8 cellular contexts compared by ENCODE assay signal in the genomic region with DNA sequence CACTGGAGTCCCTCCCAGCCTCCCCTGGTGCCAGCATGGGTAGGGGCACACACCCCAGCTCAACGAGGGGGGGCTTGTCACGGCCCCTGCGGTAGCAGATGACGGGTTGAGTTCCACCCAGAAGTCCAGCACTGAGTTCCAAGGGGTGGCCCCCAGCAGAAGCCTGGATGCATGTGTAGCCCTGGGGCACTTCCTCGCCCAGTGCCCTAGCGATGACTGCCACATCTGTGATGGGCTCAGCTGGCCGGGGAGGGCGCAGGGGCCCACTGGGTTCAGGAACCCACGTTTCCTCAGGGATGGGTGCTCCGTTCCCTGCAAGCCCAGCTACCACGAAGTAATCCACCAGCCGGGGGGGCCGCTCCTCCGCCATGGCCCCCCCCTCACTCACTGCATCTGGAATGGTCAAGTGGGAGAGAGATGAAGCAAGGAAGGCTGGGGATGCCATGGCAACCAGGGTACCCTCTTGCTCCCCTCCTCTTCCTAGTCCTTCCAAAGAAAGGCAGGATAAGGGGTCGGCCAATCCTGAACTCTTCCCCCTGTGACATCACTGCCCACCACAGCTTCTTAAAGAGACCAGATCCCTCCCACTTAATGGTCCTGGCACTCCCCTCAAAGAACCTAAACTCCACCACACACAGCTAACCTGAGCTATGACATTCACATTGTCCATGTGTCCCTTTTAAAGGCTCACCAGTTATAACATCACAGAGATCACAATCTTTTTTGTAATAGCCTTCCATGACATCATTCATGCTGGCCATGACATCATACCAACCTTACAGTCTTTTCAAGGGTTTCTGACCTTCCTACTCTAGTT. TPM values are rescaled to one million over a fixed set of nuclear protein-coding genes. Genes with fewer than 3 reads are reported as not detected.
DNase-seq lines count a peak whose midpoint lies in the region; ATAC-seq and TF ChIP-seq lines count a peak whose summit lies in the region.

No MANE protein-coding gene starts in this region.

- 84 to 87% methylated on average over 15 of the region's 15 CpGs for WGBS in GM23248 (ENCODE audit: low coverage in 1 of 2, low lambda C conversion rate in 2 of 2, missing lambda C conversion rate in 2 of 2), 2 experiments

- H3F3A ChIP-seq in GM23248 (ENCODE audit: insufficient read depth), result 0 out of 2 replicates have a peak, but pooled peaks cover 6% of the 10 kb centered on the region

- POLR2A ChIA-PET in RWPE1 (lab: Yijun Ruan, JAX; ENCODE audit: low non-redundant PET), result interaction anchor here (0.6 to 0.7 kb wide), 3 partner anchors 16 to 329 kb away, joined by 6 to 7 read pairs (median 6); no protein-coding TSS in a partner anchor

- in situ Hi-C loops in GM23248 (cut with MboI), result no loop called here

- H2AFZ ChIP-seq in GM23248, result no peak overlapping the region

- H3K4me1 ChIP-seq in GM23248 (ENCODE audit: insufficient read depth) (peaks cover 3% of the 10 kb centered on the region; the same call in 1 of the 2 replicates), skeletal muscle tissue (ENCODE audit: control insufficient read depth in 3 of 3, insufficient read depth in 3 of 3, low read length in 3 of 3) (peaks cover 27 to 44% (median 36%) of the 10 kb centered on the region in 3 donors)

- no peak overlapping the region for H3K4me2 ChIP-seq in GM23248 (ENCODE audit: unreplicated experiment)

- H3K27ac ChIP-seq in GM23248, result no peak overlapping the region
- peak overlapping the region; percentile 32 for H3K27ac ChIP-seq in RWPE1
- H3K27ac ChIP-seq in skeletal muscle tissue (ENCODE audit: low read depth, low read length), result peak overlapping the region; percentile 97

- peak; percentile 32 for DNase-seq in GM23248
- no peak for DNase-seq in RWPE1 (ENCODE audit: low spot score)
- DNase-seq in epidermal melanocyte (ENCODE audit: insufficient read length, low spot score), result peak; percentile 12
- DNase-seq in DMS 273 treated with DMSO at 0.1 percent for 48 hours (lab: John Stamatoyannopoulos, UW), result no peak
- DNase-seq in 8988T, result no peak
- no peak for DNase-seq in omental fat pad (ENCODE audit: low spot score)

- H3K9me3 ChIP-seq in GM23248 (ENCODE audit: low read depth) (no peaks in the 10 kb centered on the region), skeletal muscle tissue (ENCODE audit: control insufficient read depth in 3 of 3, low read length in 3 of 3) (no peaks in the 10 kb centered on the region)

- H3K27me3 ChIP-seq in GM23248 (replicated peaks; ENCODE audit: insufficient read depth) (no peaks in the 10 kb centered on the region), skeletal muscle tissue (ENCODE audit: control insufficient read depth in 3 of 3, insufficient read depth in 3 of 3, low read length in 3 of 3) (no peaks in the 10 kb centered on the region)

- no peaks in the 10 kb centered on the region for H4K20me1 ChIP-seq in GM23248 (ENCODE audit: insufficient read depth)

- H3K79me2 ChIP-seq in GM23248 (ENCODE audit: insufficient read depth), result peaks cover 22% of the 10 kb centered on the region

- no peak overlapping the region for H3K9ac ChIP-seq in GM23248
- peak overlapping the region; percentile 93 to 96 (median 95) for H3K9ac ChIP-seq in skeletal muscle tissue (ENCODE audit: low read depth in 1 of 3, low read length in 3 of 3)

- H3K9me2 ChIP-seq in GM23248 (ENCODE audit: insufficient read depth), result no peaks in the 10 kb centered on the region

- CTCF ChIA-PET in RWPE1 (lab: Yijun Ruan, JAX), result interaction anchor here (0.6 kb wide), 2 partner anchors 32 to 167 kb away, joined by 3 read pairs; no protein-coding TSS in a partner anchor

- TF ChIP-seq CTCF in RWPE1 (conservative IDR thresholded peaks at IDR 0.05; ENCODE audit: low read depth) (no peak), omental fat pad (IDR thresholded peaks at IDR 0.05) (no peak)

- ATAC-seq in GM18873 (IDR thresholded peaks at IDR 0.05; ENCODE audit: low FRiP score, unreplicated experiment) (no peak), omental fat pad (ENCODE audit: low FRiP score) (no peak)

- no peaks in the 10 kb centered on the region for H3K36me3 ChIP-seq in GM23248 (ENCODE audit: low read depth)
- H3K36me3 ChIP-seq in skeletal muscle tissue (ENCODE audit: control insufficient read depth in 3 of 3, insufficient read depth in 3 of 3, low read length in 3 of 3), result peaks cover 48 to 56% (median 55%) of the 10 kb centered on the region in 3 donors

- H3K4me3 ChIP-seq in GM23248 (no peak overlapping the region), skeletal muscle tissue (ENCODE audit: low read length in 3 of 3) (peak overlapping the region; percentile 84 to 91 (median 87))

RNA-seq across cellular contexts. Expression of a gene that starts 2.3 kb away (rescaled TPM):
- total RNA-seq in GM23248 (2014; rRNA removed; shearing (Covaris generic)), result 3.9 and 17.5 TPM in 2 replicates
- 4.0 and 6.1 TPM in 2 replicates for polyA plus RNA-seq in GM23248 (2016; fragmentation: Nextera tagmentation; extraction: Ambion mirVana)
- total RNA-seq in skeletal muscle tissue, result 9.9 TPM
- total RNA-seq in omental fat pad, result 10 to 100 TPM; 21.8 to 75.0 (median 50.3) TPM

RNA-seq across cellular contexts. Expression of a gene that starts 14.2 kb away (rescaled TPM):
- total RNA-seq in GM23248 (2014; rRNA removed; shearing (Covaris generic)), result 3.7 and 7.5 TPM in 2 replicates
- polyA plus RNA-seq in GM23248 (2016; fragmentation: Nextera tagmentation; extraction: Ambion mirVana), result 16.7 and 21.0 TPM in 2 replicates
- total RNA-seq in skeletal muscle tissue, result 3.1 TPM
- 10 to 100 TPM; 11.9 to 17.7 (median 16.3) TPM for total RNA-seq in omental fat pad

RNA-seq across cellular contexts. Expression of a gene that starts 19.1 kb away (rescaled TPM):
- total RNA-seq in GM23248 (2014; rRNA removed; shearing (Covaris generic)), result 120 and 141 TPM in 2 replicates
- polyA plus RNA-seq in GM23248 (2016; fragmentation: Nextera tagmentation; extraction: Ambion mirVana), result 91.9 and 93.1 TPM in 2 replicates
- total RNA-seq in skeletal muscle tissue (40.2 TPM), omental fat pad (100 to 1,000 TPM in 3 of 4 donors, 10 to 100 TPM in 1; 80.5 to 125 (median 116) TPM)

RNA-seq across cellular contexts. Expression of a gene that starts 21.4 kb away (rescaled TPM):
- 3.9 and 4.3 TPM in 2 replicates for total RNA-seq in GM23248 (2014; rRNA removed; shearing (Covaris generic))
- 3.2 and 3.3 TPM in 2 replicates for polyA plus RNA-seq in GM23248 (2016; fragmentation: Nextera tagmentation; extraction: Ambion mirVana)
- total RNA-seq in skeletal muscle tissue, result 6.3 TPM
- total RNA-seq in omental fat pad, result 10 to 100 TPM; 14.3 to 26.2 (median 17.8) TPM

RNA-seq across cellular contexts. Expression of a gene that starts 23.5 kb away (rescaled TPM):
- total RNA-seq in GM23248 (2014; rRNA removed; shearing (Covaris generic)), result 4.3 and 11.1 TPM in 2 replicates
- 3.6 and 4.4 TPM in 2 replicates for polyA plus RNA-seq in GM23248 (2016; fragmentation: Nextera tagmentation; extraction: Ambion mirVana)
- total RNA-seq in skeletal muscle tissue (8.9 TPM), omental fat pad (10 to 100 TPM in 1 of 4 donors, 1 to 10 TPM in 3; 6.1 to 19.1 (median 8.5) TPM)

Comparison
In these comparisons a context has a peak if more than half of its experiments do, and no peak if none do; other contexts are left out.
1. DNase-seq: peak in GM23248 (single experiment) and epidermal melanocyte (single experiment); none in RWPE1 (single experiment), DMS 273 treated with DMSO at 0.1 percent for 48 hours (single experiment), 8988T (single experiment) and omental fat pad (single experiment).